9 cellular contexts compared by ENCODE assay signal in the genomic region with DNA sequence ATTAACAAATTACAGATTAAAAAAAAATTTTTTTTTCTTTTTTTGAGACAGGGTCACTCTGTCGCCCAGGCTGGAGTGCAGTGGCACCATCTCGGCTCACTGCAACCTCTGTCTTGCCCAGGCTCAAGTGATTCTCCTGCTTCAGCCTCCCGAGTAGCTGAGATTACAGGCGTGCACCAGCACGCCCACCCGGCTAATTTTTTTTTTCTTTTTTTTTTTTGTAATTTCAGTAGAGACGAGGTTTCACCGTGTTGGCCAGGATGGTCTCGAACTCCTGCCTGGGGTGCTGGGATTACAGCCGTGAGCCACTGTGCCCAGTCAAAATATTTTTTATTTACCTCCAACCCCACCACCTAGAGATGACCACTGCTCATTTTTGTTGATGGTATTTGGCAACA. TPM values are rescaled to one million over a fixed set of nuclear protein-coding genes. Genes with fewer than 3 reads are reported as not detected.
DNase-seq lines count a peak whose midpoint lies in the region; ATAC-seq and TF ChIP-seq lines count a peak whose summit lies in the region.
"Had no signal": no experiment of that assay in that cellular context is flagged by ENCODE, and none has a peak within 500 bp of the region (broad histone marks: within the 10 kb centered on the region; RNA-seq: fewer than 3 reads in every experiment).

No MANE protein-coding gene starts in this region.

- intact Hi-C loops in A673 (cut with micrococcal nuclease; ENCODE audit: unreplicated experiment) = loop anchor here (2.0 kb wide), 1 partner anchor 232 kb away; no protein-coding TSS in a partner anchor
- intact Hi-C loops in naive thymus-derived CD4-positive, alpha-beta T cell (cut with micrococcal nuclease) = loop anchor here (2.0 to 10.0 kb wide), 3 partner anchors 26 to 452 kb away; a partner anchor contains a TSS

- H3K9ac ChIP-seq in DND-41 (ENCODE audit: low read depth, low read length) = peak overlapping the region; percentile 98

- H3K4me1 ChIP-seq in A673 (ENCODE audit: insufficient read depth, low read length, poor library complexity, severe bottlenecking) (peaks cover 71% of the 10 kb centered on the region), DND-41 (ENCODE audit: insufficient read depth, low read length) (peaks cover 66% of the 10 kb centered on the region), Peyer's patch (peaks cover 0 to 51% (median 27%) of the 10 kb centered on the region in 4 donors)
- peaks cover 4 to 6% of the 10 kb centered on the region in 2 donors for H3K4me1 ChIP-seq in naive thymus-derived CD4-positive, alpha-beta T cell (ENCODE audit: control insufficient read depth in 2 of 2, insufficient read depth in 2 of 2, low read length in 2 of 2)

- H3K4me3 Mint-ChIP-seq in activated CD8-positive, alpha-beta T cell treated with anti-CD3 and anti-CD28 coated beads, Interleukin-2, amount 10 ng/mL, durations not matched to agents 7 days and 5 days = peak overlapping the region; percentile 62
- peak overlapping the region; percentile 32 to 76 (median 62) for H3K4me3 Mint-ChIP-seq in naive thymus-derived CD4-positive, alpha-beta T cell

- no peaks in the 10 kb centered on the region for H4K20me1 ChIP-seq in DND-41 (ENCODE audit: insufficient read depth, low read length)

- H2AFZ ChIP-seq in DND-41 (ENCODE audit: low read depth, low read length) = peak overlapping the region; percentile 98

- no peak for TF ChIP-seq POLR2A in Peyer's patch (IDR thresholded peaks at IDR 0.05)

- H3K9me3 Mint-ChIP-seq in activated CD8-positive, alpha-beta T cell treated with anti-CD3 and anti-CD28 coated beads, Interleukin-2, amount 10 ng/mL, durations not matched to agents 7 days and 5 days (ENCODE audit: insufficient read depth) = no peaks in the 10 kb centered on the region
- H3K9me3 Mint-ChIP-seq in naive thymus-derived CD4-positive, alpha-beta T cell = no peaks in the 10 kb centered on the region

- H3K4me3 ChIP-seq in A673 (ENCODE audit: low read depth, low read length, poor library complexity, severe bottlenecking) (no peak overlapping the region), DND-41 (ENCODE audit: low read depth in 1 of 2, low read length in 2 of 2) (peak overlapping the region; percentile 57 to 85; a peak in 3 of 4 replicates), Peyer's patch (no peak overlapping the region)
- H3K4me3 ChIP-seq in naive thymus-derived CD4-positive, alpha-beta T cell (ENCODE audit: low read length) = no peak overlapping the region

- no peaks in the 10 kb centered on the region for H3K36me3 Mint-ChIP-seq in activated CD8-positive, alpha-beta T cell treated with anti-CD3 and anti-CD28 coated beads, Interleukin-2, amount 10 ng/mL, durations not matched to agents 7 days and 5 days (ENCODE audit: low read depth)
- no peaks in the 10 kb centered on the region for H3K36me3 Mint-ChIP-seq in naive thymus-derived CD4-positive, alpha-beta T cell

- H3K9me3 ChIP-seq in A673 (ENCODE audit: low read depth, low read length, poor library complexity, severe bottlenecking) = no peaks in the 10 kb centered on the region
- no peaks in the 10 kb centered on the region for H3K9me3 ChIP-seq in DND-41 (ENCODE audit: insufficient read depth, low read length, severe bottlenecking)
- H3K9me3 ChIP-seq in naive thymus-derived CD4-positive, alpha-beta T cell (ENCODE audit: control insufficient read depth in 2 of 3, low read length in 3 of 3) = no peaks in the 10 kb centered on the region
- H3K9me3 ChIP-seq in Peyer's patch = no peaks in the 10 kb centered on the region
- H3K9me3 ChIP-seq: pancreas had no signal

- DNase-seq in A673 (ENCODE audit: low spot score) (no peak), DND-41 (no peak), COLO668 (lab: John Stamatoyannopoulos, UW; ENCODE audit: unreplicated experiment) (no peak), DMS 273 (lab: John Stamatoyannopoulos, UW; ENCODE audit: unreplicated experiment) (no peak), Peyer's patch (no peak), C1 segment of cervical spinal cord (lab: John Stamatoyannopoulos, UW) (no peak)
- no peak for DNase-seq in activated CD8-positive, alpha-beta T cell treated with anti-CD3 and anti-CD28 coated beads, Interleukin-2, amount 10 ng/mL, durations not matched to agents 7 days and 5 days
- DNase-seq in naive thymus-derived CD4-positive, alpha-beta T cell = no peak

- peaks cover 21% of the 10 kb centered on the region for H3K27me3 Mint-ChIP-seq in activated CD8-positive, alpha-beta T cell treated with anti-CD3 and anti-CD28 coated beads, Interleukin-2, amount 10 ng/mL, durations not matched to agents 7 days and 5 days (ENCODE audit: low read depth)
- peaks cover 0 to 20% (median 8%) of the 10 kb centered on the region in 5 donors for H3K27me3 Mint-ChIP-seq in naive thymus-derived CD4-positive, alpha-beta T cell

- TF ChIP-seq CTCF in A673 (conservative IDR thresholded peaks at IDR 0.05; ENCODE audit: low read depth, low read length) (no peak), DND-41 (IDR thresholded peaks at IDR 0.05; ENCODE audit: borderline replicate concordance, extremely low read depth, low read length, poor library complexity, severe bottlenecking) (no peak), Peyer's patch (IDR thresholded peaks at IDR 0.05) (no peak)

- H3K27ac ChIP-seq in A673 (ENCODE audit: low read depth, low read length, poor library complexity, severe bottlenecking) (peak overlapping the region; percentile 96), DND-41 (ENCODE audit: low read length) (peak overlapping the region; percentile 87), Peyer's patch (no peak overlapping the region)
- no peak overlapping the region for H3K27ac ChIP-seq in naive thymus-derived CD4-positive, alpha-beta T cell (ENCODE audit: low read depth, low read length)

- peaks cover 27% of the 10 kb centered on the region for H3K4me1 Mint-ChIP-seq in activated CD8-positive, alpha-beta T cell treated with anti-CD3 and anti-CD28 coated beads, Interleukin-2, amount 10 ng/mL, durations not matched to agents 7 days and 5 days (ENCODE audit: low read depth)
- H3K4me1 Mint-ChIP-seq in naive thymus-derived CD4-positive, alpha-beta T cell = peaks cover 4 to 15% (median 10%) of the 10 kb centered on the region in 7 donors

- no peak for ATAC-seq in DND-41 (ENCODE audit: insufficient read depth, low read depth)
- ATAC-seq in activated CD8-positive, alpha-beta T cell treated with anti-CD3 and anti-CD28 coated beads, Interleukin-2, amount 10 ng/mL, durations not matched to agents 7 days and 5 days = no peak
- no peak for ATAC-seq in naive thymus-derived CD4-positive, alpha-beta T cell

- CTCF ChIA-PET in A673 (lab: Charles Lee) = no interaction called here
- CTCF ChIA-PET in activated CD8-positive, alpha-beta T cell treated with anti-CD3 and anti-CD28 coated beads, Interleukin-2, amount 10 ng/mL, durations not matched to agents 7 days and 5 days (lab: Charles Lee) = no interaction called here
- CTCF ChIA-PET in naive thymus-derived CD4-positive, alpha-beta T cell (lab: Charles Lee) = interaction anchor here (1.1 to 3.0 kb wide), 2 partner anchors 25 to 234 kb away, joined by 3 to 11 read pairs; no protein-coding TSS in a partner anchor

- no TSS peak for BruUV-seq in A673 (replicated peaks; lab: Mats Ljungman, UMichigan)

- H3K36me3 ChIP-seq in A673 (ENCODE audit: insufficient read depth, low read length, poor library complexity, severe bottlenecking) (no peaks in the 10 kb centered on the region), DND-41 (ENCODE audit: insufficient read depth, low read length) (no peaks in the 10 kb centered on the region; the same call in 1 of the 2 replicates), Peyer's patch (no peaks in the 10 kb centered on the region)
- H3K36me3 ChIP-seq in naive thymus-derived CD4-positive, alpha-beta T cell (ENCODE audit: control insufficient read depth in 2 of 3, insufficient read depth in 3 of 3, low read length in 3 of 3) = no peaks in the 10 kb centered on the region
- H3K36me3 ChIP-seq: pancreas had no signal

- peaks cover 18% of the 10 kb centered on the region for H3K79me2 ChIP-seq in DND-41 (ENCODE audit: insufficient read depth, low read length)

- peak overlapping the region; percentile 99 for H3K4me2 ChIP-seq in DND-41 (ENCODE audit: insufficient read depth, low read length)

- no peaks in the 10 kb centered on the region for H3K27me3 ChIP-seq in A673 (replicated peaks; ENCODE audit: insufficient read depth, low read depth, low read length, poor library complexity)
- H3K27me3 ChIP-seq in DND-41 (ENCODE audit: insufficient read depth, low read length, poor library complexity) = no peaks in the 10 kb centered on the region
- H3K27me3 ChIP-seq in naive thymus-derived CD4-positive, alpha-beta T cell (ENCODE audit: control insufficient read depth in 2 of 2, insufficient read depth in 2 of 2, low read length in 2 of 2) = peaks cover 0 to 12% of the 10 kb centered on the region in 2 donors
- no peaks in the 10 kb centered on the region for H3K27me3 ChIP-seq in Peyer's patch
- H3K27me3 ChIP-seq: pancreas had no signal

- POLR2A ChIA-PET in A673 (lab: Charles Lee; ENCODE audit: low non-redundant PET) = no interaction called here
- POLR2A ChIA-PET in activated CD8-positive, alpha-beta T cell treated with anti-CD3 and anti-CD28 coated beads, Interleukin-2, amount 10 ng/mL, durations not matched to agents 7 days and 5 days (lab: Charles Lee) = interaction anchor here (1.4 to 3.7 kb wide), 3 partner anchors 19 to 26 kb away, joined by 3 to 18 read pairs (median 4); no protein-coding TSS in a partner anchor
- POLR2A ChIA-PET in naive thymus-derived CD4-positive, alpha-beta T cell (lab: Charles Lee) = interaction anchor here (1.4 to 5.5 kb wide), 2 partner anchors 23 to 28 kb away, joined by 4 to 48 read pairs; a partner anchor contains a TSS

- H3K27ac Mint-ChIP-seq in activated CD8-positive, alpha-beta T cell treated with anti-CD3 and anti-CD28 coated beads, Interleukin-2, amount 10 ng/mL, durations not matched to agents 7 days and 5 days = peak overlapping the region; percentile 63
- no peak overlapping the region for H3K27ac Mint-ChIP-seq in naive thymus-derived CD4-positive, alpha-beta T cell

RNA-seq across cellular contexts. Expression of a gene that starts 25.5 kb away (rescaled TPM):
- total RNA-seq in A673 (2021) (2,855 and 3,247 TPM in 2 replicates), Peyer's patch (1,000 to 10,000 TPM; 2,510 to 3,878 (median 3,203) TPM)
- total RNA-seq in activated CD8-positive, alpha-beta T cell treated with anti-CD3 and anti-CD28 coated beads, Interleukin-2, amount 10 ng/mL, durations not matched to agents 7 days and 5 days = 1,000 to 10,000 TPM; 5,147 to 5,318 TPM
- 1,000 to 10,000 TPM in 4 of 5 experiments, 100 to 1,000 TPM in 1; 971 to 4,639 (median 1,185) TPM for total RNA-seq in naive thymus-derived CD4-positive, alpha-beta T cell
- polyA plus RNA-seq in naive thymus-derived CD4-positive, alpha-beta T cell = 1,000 to 10,000 TPM; 1,098 to 1,433 TPM

RNA-seq across cellular contexts. Expression of a gene that starts 41.1 kb away (rescaled TPM):
- total RNA-seq in A673 (2021) (0.26 and 0.31 TPM in 2 replicates), Peyer's patch (1 to 10 TPM; 1.2 to 7.9 (median 5.2) TPM)
- under 1 TPM; 0.52 to 0.74 TPM for total RNA-seq in activated CD8-positive, alpha-beta T cell treated with anti-CD3 and anti-CD28 coated beads, Interleukin-2, amount 10 ng/mL, durations not matched to agents 7 days and 5 days
- total RNA-seq in naive thymus-derived CD4-positive, alpha-beta T cell = 1 to 10 TPM in 2 of 5 experiments, under 1 TPM in 3; 0.56 to 1.6 (median 0.70) TPM
- polyA plus RNA-seq in naive thymus-derived CD4-positive, alpha-beta T cell = not detected

Comparison
In these comparisons a context has a peak if more than half of its experiments do, and no peak if none do; other contexts are left out.
1. H3K27ac ChIP-seq: peak in A673 (single experiment) and DND-41 (single experiment); none in naive thymus-derived CD4-positive, alpha-beta T cell (single experiment) and Peyer's patch (0 of 4).
2. H3K4me3 ChIP-seq: peak in DND-41 (2 of 2); none in A673 (single experiment), naive thymus-derived CD4-positive, alpha-beta T cell (single experiment) and Peyer's patch (0 of 4).